8 cellular contexts compared by ENCODE assay signal in the genomic region with DNA sequence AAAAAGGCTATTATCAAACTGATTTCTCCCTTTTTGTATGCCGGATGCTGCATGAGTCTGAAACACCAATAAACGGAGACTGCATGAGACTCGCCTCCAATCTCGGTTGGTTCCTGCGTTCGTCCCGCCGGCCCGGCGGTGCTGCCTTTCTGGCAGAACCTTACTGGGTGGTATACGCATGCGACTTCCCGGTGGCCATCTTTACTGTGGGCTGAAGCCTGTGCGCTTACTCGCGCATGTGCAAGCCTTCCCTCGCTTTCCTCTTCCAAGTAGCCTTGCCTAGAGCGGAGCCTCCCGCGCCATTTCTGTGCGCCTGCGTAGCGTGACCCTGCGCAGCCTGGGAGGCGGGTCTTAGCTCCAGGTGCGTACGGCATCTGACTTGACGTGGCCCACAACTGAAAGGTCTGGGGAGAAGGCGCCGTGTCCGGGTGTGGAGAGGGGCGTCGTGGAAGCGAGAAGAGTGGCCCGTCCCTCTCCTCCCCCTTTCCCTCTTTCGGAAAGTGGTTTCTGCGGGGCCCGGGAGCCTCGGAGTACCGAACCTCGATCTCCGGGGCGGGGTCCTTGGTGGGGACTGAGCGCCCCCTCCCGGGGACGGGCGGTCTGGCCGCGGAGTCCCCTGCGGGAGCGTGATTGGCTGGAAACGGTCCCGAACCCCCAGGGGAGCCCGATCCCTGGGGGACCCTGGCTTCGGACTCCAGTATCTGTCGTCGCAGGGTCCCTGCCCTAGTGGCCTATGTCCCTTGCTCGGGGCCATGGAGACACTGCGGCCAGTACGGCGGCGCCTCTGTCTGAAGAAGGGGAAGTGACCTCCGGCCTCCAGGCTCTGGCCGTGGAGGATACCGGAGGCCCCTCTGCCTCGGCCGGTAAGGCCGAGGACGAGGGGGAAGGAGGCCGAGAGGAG. TPM values are rescaled to one million over a fixed set of nuclear protein-coding genes. Genes with fewer than 3 reads are reported as not detected.
DNase-seq lines count a peak whose midpoint lies in the region; ATAC-seq lines count a peak whose summit lies in the region.

PAGR1 (plus strand) TSS at position 360 of the 901 bp plus-strand sequence; CDS start at position 734, 374 bp downstream.

- H3K36me3 ChIP-seq in NT2/D1 (ENCODE audit: insufficient read depth, insufficient read length, low read length) (peaks cover 34% of the 10 kb centered on the region), mesodermal cell (ENCODE audit: control insufficient read depth, insufficient read depth, low read length) (peaks cover 25% of the 10 kb centered on the region)

- peak within 1 kb of the TSS; percentile 99 for H3K9ac ChIP-seq in NT2/D1 (ENCODE audit: insufficient read length, low read depth)

- H3K4me3 ChIP-seq in NT2/D1 (ENCODE audit: insufficient read length, low read depth) (peak within 1 kb of the TSS; percentile 92), mesodermal cell (ENCODE audit: extremely low read depth, insufficient read depth, low read length, poor library complexity, severe bottlenecking) (peak within 1 kb of the TSS; percentile 81)

- peak within 1 kb of the TSS; percentile 75 for H3K27ac ChIP-seq in mesodermal cell (ENCODE audit: low read depth, low read length, severe bottlenecking)

- DNase-seq in Caki2 (ENCODE audit: low read depth): peak; percentile 99
- DNase-seq in HUDEP-2 (lab: John Stamatoyannopoulos, UW; ENCODE audit: unreplicated experiment in 76 of 76): peak; percentile 70 to 99 (median 96)
- DNase-seq in NT2/D1 (ENCODE audit: low read depth, low spot score): peak; percentile 99
- DNase-seq in activated CD8-positive, alpha-beta memory T cell treated with anti-CD3 and anti-CD28 coated beads, Interleukin-2, amount 50 U/mL, for 1 hour (ENCODE audit: extremely low read depth): peak; percentile 94
- DNase-seq in stimulated activated CD8-positive, alpha-beta memory T cell treated with anti-CD3 and anti-CD28 coated beads, Interleukin-15, amount 100 ng/mL, for 48 hours (ENCODE audit: low read depth in 2 of 2): peak; percentile 97 to 99

- H3K9me3 ChIP-seq in NT2/D1 (ENCODE audit: insufficient read depth, low read length) (no peaks in the 10 kb centered on the region), mesodermal cell (ENCODE audit: control insufficient read depth, low read length) (no peaks in the 10 kb centered on the region)

- WGBS in mesodermal cell (ENCODE audit: insufficient coverage in 2 of 2), 2 experiments: 0% methylated on average over 54 to 62 of the region's 70 CpGs

- H3K27me3 ChIP-seq in NT2/D1 (ENCODE audit: insufficient read depth, insufficient read length): no peaks in the 10 kb centered on the region

- in situ Hi-C loops in Caki2 (cut with HindIII; ENCODE audit: low pct_unique_long_range_greater_than_20kb, low sequenced_read_pairs): no loop called here
- in situ Hi-C loops in endometrial microvascular endothelial cells (cut with HindIII; ENCODE audit: inconsistent ontology term, low pct_unique_long_range_greater_than_20kb, low sequenced_read_pairs): no loop called here

- peak; percentile 45 for ATAC-seq in GM21367 (IDR thresholded peaks at IDR 0.05; ENCODE audit: unreplicated experiment)

- H3K4me1 ChIP-seq in NT2/D1 (ENCODE audit: insufficient read depth, insufficient read length): peaks cover 27% of the 10 kb centered on the region
- peaks cover 32% of the 10 kb centered on the region for H3K4me1 ChIP-seq in mesodermal cell (ENCODE audit: control insufficient read depth, insufficient read depth, low read length, poor library complexity, severe bottlenecking)

RNA-seq across cellular contexts. Expression of gene PAGR1, which starts in this region (rescaled TPM):
- total RNA-seq in Caki2 (2014; rRNA removed; shearing (Covaris generic); ENCODE audit: low replicate concordance): 117 and 122 TPM in 2 replicates
- 36.8 TPM for total RNA-seq in endometrial microvascular endothelial cells (ENCODE audit: inconsistent ontology term)
- 50.1 TPM for polyA plus RNA-seq in mesodermal cell (2013, experiment 1 of 2)
- 40.6 TPM for polyA plus RNA-seq in mesodermal cell (2013, experiment 2 of 2)

Comparison
In these comparisons a context has a peak if more than half of its experiments do, and no peak if none do; other contexts are left out.
1. Peak in every context shown above with its lines: DNase-seq, ATAC-seq, H3K4me3 ChIP-seq and H3K27ac ChIP-seq.